Comparison of ENCODE assay signal across 2 cellular contexts in genomic region chr19:38376576-38376975, GRCh38.
TF ChIP-seq lines count a peak whose summit lies in the region.

No MANE protein-coding gene starts in this region.

TF ChIP-seq in SK-N-SH, 30 proteins besides CTCF, POLR2A, EP300 and RAD21:
- no peak for TF ChIP-seq FOXM1 (IDR thresholded peaks at IDR 0.05; ENCODE audit: low read depth)
- TF ChIP-seq SIN3A (IDR thresholded peaks at IDR 0.05; ENCODE audit: borderline replicate concordance, low read depth, low read length), result no peak
- no peak for TF ChIP-seq NFIC (IDR thresholded peaks at IDR 0.05; ENCODE audit: borderline replicate concordance)
- TF ChIP-seq GATA2 (CRISPR knock-in tag; IDR thresholded peaks at IDR 0.05), result no peak
- no peak for TF ChIP-seq EZH2phosphoT487 (IDR thresholded peaks at IDR 0.05; ENCODE audit: borderline replicate concordance, low read depth)

TF ChIP-seq in SK-N-SH treated with all-trans-retinoic acid at 6 μM for 48 hours, 23 proteins besides CTCF, POLR2A, EP300 and RAD21:
- TF ChIP-seq, protein P1, sequence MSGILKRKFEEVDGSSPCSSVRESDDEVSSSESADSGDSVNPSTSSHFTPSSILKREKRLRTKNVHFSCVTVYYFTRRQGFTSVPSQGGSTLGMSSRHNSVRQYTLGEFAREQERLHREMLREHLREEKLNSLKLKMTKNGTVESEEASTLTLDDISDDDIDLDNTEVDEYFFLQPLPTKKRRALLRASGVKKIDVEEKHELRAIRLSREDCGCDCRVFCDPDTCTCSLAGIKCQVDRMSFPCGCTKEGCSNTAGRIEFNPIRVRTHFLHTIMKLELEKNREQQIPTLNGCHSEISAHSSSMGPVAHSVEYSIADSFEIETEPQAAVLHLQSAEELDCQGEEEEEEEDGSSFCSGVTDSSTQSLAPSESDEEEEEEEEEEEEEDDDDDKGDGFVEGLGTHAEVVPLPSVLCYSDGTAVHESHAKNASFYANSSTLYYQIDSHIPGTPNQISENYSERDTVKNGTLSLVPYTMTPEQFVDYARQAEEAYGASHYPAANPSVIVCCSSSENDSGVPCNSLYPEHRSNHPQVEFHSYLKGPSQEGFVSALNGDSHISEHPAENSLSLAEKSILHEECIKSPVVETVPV (CRISPR knock-in tag; IDR thresholded peaks at IDR 0.05), result no peak
- TF ChIP-seq OSR1 (CRISPR knock-in tag; IDR thresholded peaks at IDR 0.05), result no peak
- no peak for TF ChIP-seq PPARA (CRISPR knock-in tag; IDR thresholded peaks at IDR 0.05; ENCODE audit: borderline replicate concordance)
- TF ChIP-seq ZFP3 (CRISPR knock-in tag; IDR thresholded peaks at IDR 0.05), result no peak
- no peak for TF ChIP-seq ARNTL (CRISPR knock-in tag; IDR thresholded peaks at IDR 0.05; ENCODE audit: borderline replicate concordance, low read depth)
- TF ChIP-seq POU6F1 (CRISPR knock-in tag; IDR thresholded peaks at IDR 0.05; ENCODE audit: borderline replicate concordance, low read depth), result no peak
- no peak for TF ChIP-seq BACH2 (CRISPR knock-in tag; IDR thresholded peaks at IDR 0.05; ENCODE audit: borderline replicate concordance)
- TF ChIP-seq SNAI2 (CRISPR knock-in tag; IDR thresholded peaks at IDR 0.05), result no peak
- no peak for TF ChIP-seq ISL1 (CRISPR knock-in tag; IDR thresholded peaks at IDR 0.05)
- no peak for TF ChIP-seq ZFP30 (CRISPR knock-in tag; IDR thresholded peaks at IDR 0.05)
- TF ChIP-seq ZNF70 (CRISPR knock-in tag; IDR thresholded peaks at IDR 0.05), result no peak
- TF ChIP-seq TOX (CRISPR knock-in tag; IDR thresholded peaks at IDR 0.05; ENCODE audit: borderline replicate concordance), result no peak
